8 cellular contexts compared by ENCODE assay signal in genomic region chr2:177552414-177553175, GRCh38.
DNase-seq lines count a peak whose midpoint lies in the region; ATAC-seq and TF ChIP-seq lines count a peak whose summit lies in the region.

No MANE protein-coding gene starts in this region.

- POLR2A ChIA-PET in GM10248 (lab: Yijun Ruan, JAX) = no interaction called here

- no peak for TF ChIP-seq CTCF in GM10248 (IDR thresholded peaks at IDR 0.05; ENCODE audit: control extremely low read depth, extremely low read depth, low read depth, missing control alignments)
- no peak for TF ChIP-seq CTCF in glutamatergic neuron (IDR thresholded peaks at IDR 0.05; ENCODE audit: partially characterized antibody, unreplicated experiment)
- TF ChIP-seq CTCF in omental fat pad (IDR thresholded peaks at IDR 0.05) = no peak

- CTCF ChIA-PET in GM10248 (lab: Yijun Ruan, JAX) = interaction anchor here (0.7 to 1.3 kb wide), 3 partner anchors 22 to 86 kb away, joined by 3 read pairs; no protein-coding TSS in a partner anchor

- H3K27ac Mint-ChIP-seq in activated naive CD8-positive, alpha-beta T cell = peak overlapping the region; percentile 100
- H3K27ac Mint-ChIP-seq in glutamatergic neuron (ENCODE audit: unreplicated experiment) = peak overlapping the region; percentile 98

- peaks cover 5% of the 10 kb centered on the region for H3K27me3 Mint-ChIP-seq in activated naive CD8-positive, alpha-beta T cell
- peaks cover 4% of the 10 kb centered on the region for H3K27me3 Mint-ChIP-seq in glutamatergic neuron (ENCODE audit: unreplicated experiment)

- ATAC-seq in HG02610 (IDR thresholded peaks at IDR 0.05; ENCODE audit: unreplicated experiment) (peak; percentile 94), SK-N-SH treated with all-trans-retinoic acid at 6 μM for 48 hours (peak; percentile 96), omental fat pad (ENCODE audit: low FRiP score) (peak; percentile 99)

- peak overlapping the region; percentile 89 for H3K27ac ChIP-seq in temporal lobe (ENCODE audit: low read depth, low read length)

- peaks cover 12% of the 10 kb centered on the region for H3K4me1 Mint-ChIP-seq in activated naive CD8-positive, alpha-beta T cell (ENCODE audit: low read depth)
- H3K4me1 Mint-ChIP-seq in glutamatergic neuron (ENCODE audit: low read depth, unreplicated experiment) = peaks cover 5% of the 10 kb centered on the region

- H3K4me3 Mint-ChIP-seq in activated naive CD8-positive, alpha-beta T cell = peak overlapping the region; percentile 98
- H3K4me3 Mint-ChIP-seq in glutamatergic neuron (ENCODE audit: unreplicated experiment) = peak overlapping the region; percentile 97

- H3K36me3 Mint-ChIP-seq in activated naive CD8-positive, alpha-beta T cell = peaks cover 5% of the 10 kb centered on the region
- H3K36me3 Mint-ChIP-seq in glutamatergic neuron (ENCODE audit: unreplicated experiment) = peaks cover 6% of the 10 kb centered on the region

- H3K9me3 Mint-ChIP-seq in activated naive CD8-positive, alpha-beta T cell (ENCODE audit: low read depth) = peaks cover 13% of the 10 kb centered on the region
- peaks cover 5% of the 10 kb centered on the region for H3K9me3 Mint-ChIP-seq in glutamatergic neuron (ENCODE audit: unreplicated experiment)

- DNase-seq in GM10248 (ENCODE audit: extremely low spot score) (peak; percentile 91), NCI-H1092 (lab: John Stamatoyannopoulos, UW) (peak; percentile 82), glutamatergic neuron (peak; percentile 84), omental fat pad (ENCODE audit: low spot score) (peak; percentile 66)

TF ChIP-seq in SK-N-SH treated with all-trans-retinoic acid at 6 μM for 48 hours, 23 proteins besides CTCF, POLR2A, EP300 and RAD21:
- 0 out of 2 replicates have a peak, but pooled peaks have one; percentile 11 for TF ChIP-seq ZFP3 (CRISPR knock-in tag; IDR thresholded peaks at IDR 0.05)
- no peak for TF ChIP-seq POU6F1 (CRISPR knock-in tag; IDR thresholded peaks at IDR 0.05; ENCODE audit: borderline replicate concordance, low read depth)
- TF ChIP-seq GLIS3 (CRISPR knock-in tag; IDR thresholded peaks at IDR 0.05) = 0 out of 2 replicates have a peak, but pooled peaks have one; percentile 34

Comparison
In these comparisons a context has a peak if more than half of its experiments do, and no peak if none do; other contexts are left out.
1. Peak in every context shown above with its lines: DNase-seq, ATAC-seq and H3K27ac ChIP-seq.